Comparison of ENCODE assay signal across 10 cellular contexts in the genomic region with DNA sequence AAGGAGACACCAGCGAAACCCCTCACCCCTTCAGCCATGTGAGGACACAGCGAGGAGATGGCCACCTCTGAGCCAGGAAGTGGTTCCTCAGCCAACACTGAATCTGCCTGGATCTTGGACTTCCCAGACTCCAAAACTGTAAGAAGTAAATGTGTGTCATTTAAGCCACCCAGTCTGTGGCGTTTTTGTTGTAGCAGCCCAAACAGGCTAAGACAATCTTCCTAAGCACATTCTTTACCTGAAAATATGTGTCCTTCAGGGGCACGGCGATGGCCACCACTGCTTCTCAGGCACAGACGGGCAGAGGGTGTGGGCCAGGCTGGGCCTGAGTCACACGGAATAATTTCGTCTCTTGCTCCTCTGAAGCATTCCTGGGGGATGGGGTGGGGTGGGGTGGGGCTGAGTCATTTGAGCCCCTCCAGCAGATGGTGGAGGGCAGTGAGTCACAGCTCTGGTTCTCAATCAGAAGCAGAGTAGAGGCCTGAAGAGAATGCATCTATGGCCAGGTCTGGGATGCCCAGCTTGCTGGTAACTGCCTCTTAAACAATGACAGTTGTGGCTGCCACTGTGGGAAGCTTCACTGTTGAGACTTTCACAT.
DNase-seq lines count a peak whose midpoint lies in the region; ATAC-seq, FAIRE-seq and TF ChIP-seq lines count a peak whose summit lies in the region.
"Had no signal": no experiment of that assay in that cellular context is flagged by ENCODE, and none has a peak within 500 bp of the region (broad histone marks: within the 10 kb centered on the region; RNA-seq: fewer than 3 reads in every experiment).

No MANE protein-coding gene starts in this region.

- H3K36me3 Mint-ChIP-seq in activated CD8-positive, alpha-beta T cell treated with anti-CD3 and anti-CD28 coated beads for 36 hours (ENCODE audit: low read depth), result peaks cover 2% of the 10 kb centered on the region

- H3K4me3 Mint-ChIP-seq in activated CD8-positive, alpha-beta T cell treated with anti-CD3 and anti-CD28 coated beads for 36 hours, result no peak overlapping the region
- H3K4me3 Mint-ChIP-seq: mesothelial cell of epicardium had no signal

- TF ChIP-seq CTCF in HepG2 (CRISPR knock-in tag; IDR thresholded peaks at IDR 0.05) (no peak), right lobe of liver (IDR thresholded peaks at IDR 0.05) (no peak), vagina (IDR thresholded peaks at IDR 0.05) (no peak)
- TF ChIP-seq CTCF in activated CD8-positive, alpha-beta T cell treated with anti-CD3 and anti-CD28 coated beads for 36 hours (IDR thresholded peaks at IDR 0.05), result no peak

- no peaks in the 10 kb centered on the region for H3K79me2 ChIP-seq in HepG2 (ENCODE audit: insufficient read depth, low read length)

- peaks cover 5% of the 10 kb centered on the region for H3K4me1 Mint-ChIP-seq in activated CD8-positive, alpha-beta T cell treated with anti-CD3 and anti-CD28 coated beads for 36 hours (ENCODE audit: low read depth)
- H3K4me1 Mint-ChIP-seq: mesothelial cell of epicardium had no signal

- WGBS in HepG2 (ENCODE audit: low lambda C conversion rate), result 10% methylated on average over 8 of the region's 8 CpGs
- WGBS in right lobe of liver (ENCODE audit: insufficient coverage, low coverage, low lambda C conversion rate, missing lambda C conversion rate), result 85% methylated on average over 4 of the region's 8 CpGs

- ATAC-seq in HepG2 (peak; percentile 52), right lobe of liver (no peak), HG03565 (IDR thresholded peaks at IDR 0.05; ENCODE audit: unreplicated experiment) (no peak), GM21423 (IDR thresholded peaks at IDR 0.05; ENCODE audit: unreplicated experiment) (no peak)
- ATAC-seq in activated CD8-positive, alpha-beta T cell treated with anti-CD3 and anti-CD28 coated beads for 36 hours, result peak; percentile 39

- intact Hi-C loops in HepG2 (cut with micrococcal nuclease; ENCODE audit: unreplicated experiment) (no loop called here), right lobe of liver (cut with DNase I) (no loop called here), vagina (cut with DNase I) (no loop called here)
- intact Hi-C loops in activated CD8-positive, alpha-beta T cell treated with anti-CD3 and anti-CD28 coated beads for 36 hours (cut with micrococcal nuclease), result no loop called here

- CTCF ChIA-PET in HepG2 (lab: Yijun Ruan, JAX; ENCODE audit: low intra/inter-chr PET ratio, low total read pairs), result no interaction called here
- CTCF ChIA-PET in activated CD8-positive, alpha-beta T cell treated with anti-CD3 and anti-CD28 coated beads for 36 hours (lab: Charles Lee), result interaction anchor here (0.7 kb wide), 1 partner anchor 46 kb away, joined by 3 read pairs; no protein-coding TSS in a partner anchor

- H3K27me3 ChIP-seq in HepG2 (ENCODE audit: control insufficient read depth in 1 of 2, insufficient read depth in 2 of 2, low read length in 2 of 2) (peaks cover 0 to 24% of the 10 kb centered on the region in 2 experiments; a peak in 1 of 5 replicates), right lobe of liver (no peaks in the 10 kb centered on the region), vagina (no peaks in the 10 kb centered on the region)

- TF ChIP-seq EP300 in HepG2 (IDR thresholded peaks at IDR 0.05; ENCODE audit: low read depth in 2 of 2, low read length in 2 of 2), result no peak
- no peak for TF ChIP-seq EP300 in HepG2 (CRISPR knock-in tag; IDR thresholded peaks at IDR 0.05; ENCODE audit: borderline replicate concordance)

- FAIRE-seq in HepG2 (lab: Jason Lieb, UNC), result no peak

- H3K4me2 ChIP-seq in HepG2 (ENCODE audit: low read depth, low read length), result no peak overlapping the region

- peaks cover 4% of the 10 kb centered on the region for H3K9me3 ChIP-seq in HepG2 (ENCODE audit: low read length)
- no peaks in the 10 kb centered on the region for H3K9me3 ChIP-seq in right lobe of liver
- H3K9me3 ChIP-seq in vagina, result no peaks in the 10 kb centered on the region

- H3K9ac ChIP-seq in HepG2 (ENCODE audit: insufficient read depth, low read depth, low read length), result no peak overlapping the region

- POLR2A ChIA-PET in HepG2 (lab: Yijun Ruan, JAX), result no interaction called here
- POLR2A ChIA-PET in activated CD8-positive, alpha-beta T cell treated with anti-CD3 and anti-CD28 coated beads for 36 hours (lab: Charles Lee), result no interaction called here

- H3K4me1 ChIP-seq in HepG2 (ENCODE audit: insufficient read depth, low read length) (no peaks in the 10 kb centered on the region), right lobe of liver (no peaks in the 10 kb centered on the region), vagina (peaks cover 29% of the 10 kb centered on the region)

- H3K4me3 ChIP-seq in HepG2 (replicated peaks in 1 of 3; ENCODE audit: insufficient read depth in 1 of 3, low read depth in 2 of 3, low read length in 3 of 3) (no peak overlapping the region), right lobe of liver (no peak overlapping the region), vagina (no peak overlapping the region)

- no peak overlapping the region for H3K27ac ChIP-seq in HepG2 (ENCODE audit: extremely low read length, insufficient read depth, low read length)
- H3K27ac ChIP-seq in right lobe of liver, result no peak overlapping the region
- peak overlapping the region; percentile 86 for H3K27ac ChIP-seq in vagina

- TF ChIP-seq RAD21 in HepG2 (CRISPR knock-in tag; IDR thresholded peaks at IDR 0.05), result no peak

- BruUV-seq in HepG2 (replicated peaks; lab: Mats Ljungman, UMichigan), result no TSS peak

- H3K36me3 ChIP-seq in HepG2 (replicated peaks in 1 of 2; ENCODE audit: control insufficient read depth in 1 of 2, insufficient read depth in 2 of 2, low read length in 2 of 2) (no peaks in the 10 kb centered on the region), right lobe of liver (no peaks in the 10 kb centered on the region), vagina (no peaks in the 10 kb centered on the region)

- no peak overlapping the region for H2AFZ ChIP-seq in HepG2 (ENCODE audit: low read length)

- TF ChIP-seq POLR2A in HepG2 (IDR thresholded peaks at IDR 0.05; ENCODE audit: insufficient read depth in 1 of 2, low read depth in 2 of 2, low read length in 2 of 2) (no peak), right lobe of liver (IDR thresholded peaks at IDR 0.05) (no peak), vagina (IDR thresholded peaks at IDR 0.05) (no peak)

- H3K27me3 Mint-ChIP-seq in activated CD8-positive, alpha-beta T cell treated with anti-CD3 and anti-CD28 coated beads for 36 hours, result no peaks in the 10 kb centered on the region

- peaks cover 6% of the 10 kb centered on the region for H3K9me3 Mint-ChIP-seq in activated CD8-positive, alpha-beta T cell treated with anti-CD3 and anti-CD28 coated beads for 36 hours

- no peak overlapping the region for H3K27ac Mint-ChIP-seq in activated CD8-positive, alpha-beta T cell treated with anti-CD3 and anti-CD28 coated beads for 36 hours
- H3K27ac Mint-ChIP-seq: mesothelial cell of epicardium had no signal

- in situ Hi-C loops in HepG2 (cut with HindIII; ENCODE audit: extremely low pct_ligation_motif_present, low pct_unique_long_range_greater_than_20kb), result no loop called here

- DNase-seq in HepG2 (ENCODE audit: low spot score) (peak; percentile 41), right lobe of liver (no peak), iris pigment epithelial cell (ENCODE audit: low read depth) (peak; percentile 95), vagina (ENCODE audit: extremely low spot score in 2 of 2) (peak in 1 of 2 donors; percentile 79), activated gamma-delta T cell (lab: John Stamatoyannopoulos, UW) (no peak)
- DNase-seq in activated CD8-positive, alpha-beta T cell treated with anti-CD3 and anti-CD28 coated beads for 36 hours, result peak; percentile 17
- DNase-seq: DND-41 had no signal

- no peaks in the 10 kb centered on the region for H4K20me1 ChIP-seq in HepG2 (ENCODE audit: insufficient read depth, low read length)

TF ChIP-seq in HepG2, 621 proteins besides CTCF, POLR2A, EP300 and RAD21:
- peak; percentile 95 for TF ChIP-seq ZNF12 (CRISPR knock-in tag; IDR thresholded peaks at IDR 0.05)
- TF ChIP-seq FOSL2 (CRISPR knock-in tag; IDR thresholded peaks at IDR 0.05), result peak; percentile 68; the same call in 1 of the 2 replicates
- no peak for TF ChIP-seq GATAD1 (CRISPR knock-in tag; IDR thresholded peaks at IDR 0.05)

Comparison
In these comparisons a context has a peak if more than half of its experiments do, and no peak if none do; other contexts are left out.
1. ATAC-seq: peak in HepG2 (single experiment) and activated CD8-positive, alpha-beta T cell treated with anti-CD3 and anti-CD28 coated beads for 36 hours (single experiment); none in right lobe of liver (0 of 4), HG03565 (single experiment) and GM21423 (single experiment).
2. DNase-seq: peak in HepG2 (single experiment), activated CD8-positive, alpha-beta T cell treated with anti-CD3 and anti-CD28 coated beads for 36 hours (single experiment) and iris pigment epithelial cell (single experiment); none in right lobe of liver (0 of 3) and activated gamma-delta T cell (single experiment).